ENCODE assay signal across 24 cellular contexts in the genomic region with DNA sequence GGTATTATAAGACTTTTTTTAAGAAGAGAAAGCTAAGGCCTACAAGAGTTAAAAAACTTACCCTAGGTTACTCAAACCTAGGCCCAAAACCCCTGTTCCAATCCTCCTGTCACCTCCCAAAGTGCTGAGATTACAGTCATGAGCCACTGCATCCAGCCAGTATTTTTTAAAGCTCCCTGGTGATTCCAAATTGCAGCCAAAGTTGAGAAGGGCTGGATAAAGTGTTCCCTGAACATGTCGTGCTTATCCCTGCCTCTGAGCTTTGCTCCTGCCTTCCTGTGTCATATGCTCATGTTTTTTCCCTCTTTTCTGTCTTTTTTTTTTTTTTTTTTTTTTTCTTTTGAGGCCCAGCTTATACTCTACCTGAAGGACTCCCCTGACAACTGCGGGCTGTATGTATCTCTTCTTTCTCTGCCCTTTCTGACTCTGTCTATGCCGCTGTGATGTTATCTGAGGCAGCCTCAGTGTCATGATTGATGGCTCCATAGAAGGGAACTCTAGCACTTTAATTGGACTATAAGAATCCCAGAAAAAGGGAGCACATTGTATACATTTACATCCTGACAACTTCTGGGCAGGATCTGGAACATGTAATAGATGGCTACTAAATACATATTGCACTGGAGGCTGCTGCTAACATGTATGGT. TPM values are rescaled to one million over a fixed set of nuclear protein-coding genes. Genes with fewer than 3 reads are reported as not detected.
"Had no signal": no experiment of that assay in that cellular context is flagged by ENCODE, and none has a peak within 500 bp of the region (broad histone marks: within the 10 kb centered on the region; RNA-seq: fewer than 3 reads in every experiment).

No MANE protein-coding gene starts in this region.

- H3K9me3 ChIP-seq: tibial artery had no signal

- H3K27me3 ChIP-seq: foreskin keratinocyte, tibial artery had no signal

- DNase-seq: activated gamma-delta T cell treated with Interleukin-2 at 50 U/mL for 16 hours; activated T-cell treated with anti-CD3 and anti-CD28 coated beads, Interleukin-2, amount 50 U/mL, for 1 hour; aorta; central memory CD4-positive, alpha-beta T cell; effector memory CD4-positive, alpha-beta T cell; foreskin keratinocyte; glutamatergic neuron; islet precursor cell; left colon; naive thymus-derived CD8-positive, alpha-beta T cell; retina; stimulated activated CD4-positive, alpha-beta T cell treated with anti-CD3 and anti-CD28 coated beads, Interleukin-12 subunit alpha, Interleukin-12 subunit beta, amount 100 ng/mL, for 4 hours; stimulated activated CD4-positive, alpha-beta T cell treated with anti-CD3 and anti-CD28 coated beads, Interleukin-4, amount 100 ng/mL, for 4 hours; stimulated activated naive CD8-positive, alpha-beta T cell treated with anti-CD3 and anti-CD28 coated beads, Interleukin-15, Interleukin-2, amounts not matched to agents 100 U/mL and 50 U/mL, for 24 hours; substantia nigra; T-cell had no signal

- H3K4me3 ChIP-seq: lung, tibial artery had no signal

- H3K27ac Mint-ChIP-seq: activated naive CD4-positive, alpha-beta T cell treated with anti-CD3 and anti-CD28 coated beads, Interleukin-2, amount 50 U/mL, for 24 hours; brain; mesothelial cell of epicardium; T-cell had no signal

- ATAC-seq: foreskin keratinocyte; left colon; naive thymus-derived CD8-positive, alpha-beta T cell; stimulated activated naive CD8-positive, alpha-beta T cell treated with anti-CD3 and anti-CD28 coated beads, Interleukin-15, Interleukin-2, amounts not matched to agents 100 U/mL and 50 U/mL, for 24 hours; T-cell had no signal

- H3K4me1 Mint-ChIP-seq: activated naive CD4-positive, alpha-beta T cell treated with anti-CD3 and anti-CD28 coated beads, Interleukin-2, amount 50 U/mL, for 24 hours; naive thymus-derived CD8-positive, alpha-beta T cell; T-cell had no signal

- H3K36me3 ChIP-seq: tibial artery had no signal

- H3K4me3 Mint-ChIP-seq: activated naive CD4-positive, alpha-beta T cell treated with anti-CD3 and anti-CD28 coated beads, Interleukin-2, amount 50 U/mL, for 24 hours; brain; mesothelial cell of epicardium; naive thymus-derived CD8-positive, alpha-beta T cell; T-cell had no signal

- H3K9me3 Mint-ChIP-seq: activated naive CD4-positive, alpha-beta T cell treated with anti-CD3 and anti-CD28 coated beads, Interleukin-2, amount 50 U/mL, for 24 hours; brain; mesothelial cell of epicardium; naive thymus-derived CD8-positive, alpha-beta T cell; T-cell had no signal

- H3K27ac ChIP-seq: foreskin keratinocyte, tibial artery had no signal

- H3K27me3 Mint-ChIP-seq: activated naive CD4-positive, alpha-beta T cell treated with anti-CD3 and anti-CD28 coated beads, Interleukin-2, amount 50 U/mL, for 24 hours had no signal

- H3K4me1 ChIP-seq: tibial artery had no signal

- H3K36me3 Mint-ChIP-seq: activated naive CD4-positive, alpha-beta T cell treated with anti-CD3 and anti-CD28 coated beads, Interleukin-2, amount 50 U/mL, for 24 hours; brain; mesothelial cell of epicardium; naive thymus-derived CD8-positive, alpha-beta T cell; T-cell had no signal

- FAIRE-seq: TTC549 had no signal

RNA-seq across cellular contexts. Expression of a gene that starts 8.0 kb away (rescaled TPM):
- total RNA-seq: naive thymus-derived CD8-positive, alpha-beta T cell; skeletal muscle tissue had no signal
- polyA plus RNA-seq: naive thymus-derived CD8-positive, alpha-beta T cell had no signal

RNA-seq across cellular contexts. Expression of a gene that starts 13.5 kb away (rescaled TPM):
- total RNA-seq: dermis microvascular lymphatic vessel endothelial cell; foreskin keratinocyte; lung; naive thymus-derived CD8-positive, alpha-beta T cell; T-cell had no signal
- polyA plus RNA-seq: aorta; foreskin keratinocyte; lung; naive thymus-derived CD8-positive, alpha-beta T cell had no signal
